Comparison of ENCODE assay signal across 8 cellular contexts in the genomic region with DNA sequence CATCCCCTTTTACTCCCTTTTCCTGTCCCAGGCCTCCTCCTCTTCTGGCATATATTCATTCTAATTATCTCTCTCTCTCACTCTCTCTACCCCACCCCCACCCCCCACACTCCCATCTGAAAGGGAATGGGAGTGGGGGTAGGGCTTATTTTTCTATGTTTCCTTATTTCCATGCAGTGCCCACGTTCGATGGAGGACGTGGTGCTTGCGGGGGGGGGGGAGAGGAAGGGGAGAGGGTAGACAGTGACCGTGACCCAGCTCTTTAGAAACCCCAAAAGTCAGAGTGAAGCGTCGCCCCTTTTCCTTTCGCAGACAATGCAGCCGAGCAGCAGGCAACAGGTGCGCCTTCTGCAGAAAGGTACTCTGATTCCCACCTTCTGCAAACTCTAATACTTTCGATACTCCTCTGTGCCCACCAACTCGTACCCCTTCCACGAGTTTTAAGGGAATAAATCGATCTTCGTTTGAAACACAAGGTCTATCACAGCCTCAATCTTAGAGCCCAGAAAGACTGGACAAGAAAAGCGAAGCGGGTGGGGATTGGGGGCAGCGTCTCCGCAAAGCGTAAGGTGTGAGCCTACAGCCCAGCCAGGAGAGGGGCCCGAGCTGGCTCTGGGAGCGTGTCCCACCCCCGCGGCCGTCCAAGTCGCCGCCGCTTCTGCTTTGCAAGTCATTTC. TPM values are rescaled to one million over a fixed set of nuclear protein-coding genes. Genes with fewer than 3 reads are reported as not detected.
A peak's percentile ranks its signal among the peaks of the same experiment; 100 is the strongest.
DNase-seq lines count a peak whose midpoint lies in the region; ATAC-seq and TF ChIP-seq lines count a peak whose summit lies in the region.

No MANE protein-coding gene starts in this region.

- H3K36me3 Mint-ChIP-seq in T-helper 2 cell treated with Interferon-gamma antibody and Interleukin-4, amounts not matched to agents 5 μg/mL and 100 μg/mL, for 36 hours (ENCODE audit: low read depth), result peaks cover 5% of the 10 kb centered on the region

- H2AK5ac ChIP-seq in neuronal stem cell (ENCODE audit: low read depth, low read length), result no peak overlapping the region

- peaks cover 0 to 18% of the 10 kb centered on the region in 2 donors for H3K9me3 ChIP-seq in neuronal stem cell (replicated peaks in 1 of 2; ENCODE audit: control insufficient read depth in 2 of 2, insufficient read depth in 1 of 2, low read depth in 1 of 2, low read length in 2 of 2)

- H3K23ac ChIP-seq in neuronal stem cell (ENCODE audit: low read depth, low read length, poor library complexity), result peak overlapping the region; percentile 80

- ATAC-seq in GM18909 (IDR thresholded peaks at IDR 0.05; ENCODE audit: poor library complexity, unreplicated experiment), result peak; percentile 22
- peak; percentile 6 for ATAC-seq in HG03139 (IDR thresholded peaks at IDR 0.05; ENCODE audit: unreplicated experiment)

- H3K9me3 Mint-ChIP-seq in T-helper 2 cell treated with Interferon-gamma antibody and Interleukin-4, amounts not matched to agents 5 μg/mL and 100 μg/mL, for 36 hours, result no peaks in the 10 kb centered on the region

- peak overlapping the region; percentile 88 for H3K4me3 Mint-ChIP-seq in T-helper 2 cell treated with Interferon-gamma antibody and Interleukin-4, amounts not matched to agents 5 μg/mL and 100 μg/mL, for 36 hours

- peak overlapping the region; percentile 99 for H2AFZ ChIP-seq in neuronal stem cell (ENCODE audit: low read length)

- H3K4me2 ChIP-seq in neuronal stem cell (ENCODE audit: insufficient read depth, low read length, poor library complexity, severe bottlenecking), result peak overlapping the region; percentile 79

- H3K27ac Mint-ChIP-seq in T-helper 2 cell treated with Interferon-gamma antibody and Interleukin-4, amounts not matched to agents 5 μg/mL and 100 μg/mL, for 36 hours, result peak overlapping the region; percentile 97

- H2BK5ac ChIP-seq in neuronal stem cell (ENCODE audit: low read length), result peak overlapping the region; percentile 54

- no peak overlapping the region for H2BK12ac ChIP-seq in neuronal stem cell (ENCODE audit: low read length)

- H3K36me3 ChIP-seq in neuronal stem cell (replicated peaks in 1 of 2; ENCODE audit: control insufficient read depth in 2 of 2, insufficient read depth in 2 of 2, low read length in 2 of 2), result no peaks in the 10 kb centered on the region

- H3K27me3 ChIP-seq in neuronal stem cell (ENCODE audit: control insufficient read depth in 3 of 3, insufficient read depth in 3 of 3, low read depth in 1 of 3, low read length in 3 of 3), result peaks cover 24 to 52% (median 44%) of the 10 kb centered on the region in 3 experiments

- no CpG with 5 or more reads among the region's 28 CpGs for WGBS in neuronal stem cell (ENCODE audit: extremely low coverage in 2 of 2, insufficient read length in 2 of 2, insufficient replicate concordance in 1 of 2), 2 donors

- no peak overlapping the region for H4K8ac ChIP-seq in neuronal stem cell (ENCODE audit: low read depth, low read length)

- H3K79me1 ChIP-seq in neuronal stem cell (ENCODE audit: low read depth, low read length), result no peaks in the 10 kb centered on the region

- no peak overlapping the region for H2BK15ac ChIP-seq in neuronal stem cell (ENCODE audit: low read length)

- peak overlapping the region; percentile 44 for H3K18ac ChIP-seq in neuronal stem cell (ENCODE audit: low read length)

- H4K91ac ChIP-seq in neuronal stem cell (ENCODE audit: low read depth, low read length, poor library complexity), result no peak overlapping the region

- CTCF ChIA-PET in GM10248 (lab: Yijun Ruan, JAX), result interaction anchor here (1.0 to 4.5 kb wide), 6 partner anchors 9 to 551 kb away, joined by 3 to 51 read pairs (median 8); no protein-coding TSS in a partner anchor

- peak overlapping the region; percentile 12 for H3K9ac ChIP-seq in neuronal stem cell (ENCODE audit: low read depth, low read length, poor library complexity)

- POLR2A ChIA-PET in GM10248 (lab: Yijun Ruan, JAX), result interaction anchor here (0.9 to 1.8 kb wide), 3 partner anchors 8 to 261 kb away, joined by 3 to 5 read pairs (median 4); no protein-coding TSS in a partner anchor

- H3K14ac ChIP-seq in neuronal stem cell (ENCODE audit: low read length), result no peak overlapping the region

- H3K4me3 ChIP-seq in epithelial cell of proximal tubule (ENCODE audit: low read depth, low read length) (peak overlapping the region; percentile 81), neuronal stem cell (ENCODE audit: low read length in 2 of 2) (peak overlapping the region; percentile 70 to 85)

- no peak overlapping the region for H3K4ac ChIP-seq in neuronal stem cell (ENCODE audit: low read length)

- no peak overlapping the region for H2BK120ac ChIP-seq in neuronal stem cell (ENCODE audit: low read depth, low read length)

- H3K4me1 ChIP-seq in neuronal stem cell (ENCODE audit: control insufficient read depth in 2 of 2, insufficient read depth in 1 of 2, low read depth in 1 of 2, low read length in 2 of 2), result peaks cover 8 to 15% of the 10 kb centered on the region in 2 donors

- peak; percentile 22 for DNase-seq in T-helper 2 cell treated with Interferon-gamma antibody and Interleukin-4, amounts not matched to agents 5 μg/mL and 100 μg/mL, for 36 hours (ENCODE audit: low spot score)
- DNase-seq in epithelial cell of proximal tubule (ENCODE audit: low read depth) (no peak), neuronal stem cell (ENCODE audit: low spot score) (no peak), GM10248 (ENCODE audit: extremely low spot score) (no peak), NCI-H82 (lab: John Stamatoyannopoulos, UW) (no peak)

- H3K27me3 Mint-ChIP-seq in T-helper 2 cell treated with Interferon-gamma antibody and Interleukin-4, amounts not matched to agents 5 μg/mL and 100 μg/mL, for 36 hours (ENCODE audit: low read depth), result peaks cover 30% of the 10 kb centered on the region

- H3K27ac ChIP-seq in C4-2B, result peak overlapping the region; percentile 50
- no peak overlapping the region for H3K27ac ChIP-seq in neuronal stem cell (replicated peaks; ENCODE audit: low read length)

- H3K4me1 Mint-ChIP-seq in T-helper 2 cell treated with Interferon-gamma antibody and Interleukin-4, amounts not matched to agents 5 μg/mL and 100 μg/mL, for 36 hours (ENCODE audit: low read depth), result peaks cover 35% of the 10 kb centered on the region

- TF ChIP-seq CTCF in C4-2B (conservative IDR thresholded peaks at IDR 0.05) (no peak), epithelial cell of proximal tubule (conservative IDR thresholded peaks at IDR 0.05; ENCODE audit: low read depth, low read length) (no peak), GM10248 (IDR thresholded peaks at IDR 0.05; ENCODE audit: control extremely low read depth, extremely low read depth, low read depth, missing control alignments) (no peak)

RNA-seq across cellular contexts. Expression of gene NR4A2, which starts 0.9 kb away (rescaled TPM):
- total RNA-seq in epithelial cell of proximal tubule, result 0.06 TPM in 1 of 2 replicates, not detected in the other
- 0.25 TPM for polyA plus RNA-seq in neuronal stem cell (2013, experiment 1 of 2)
- 0.37 TPM for polyA plus RNA-seq in neuronal stem cell (2013, experiment 2 of 2)
